ENCODE assay signal across 14 cellular contexts in genomic region chr3:156630081-156630772, GRCh38. TPM values are rescaled to one million over a fixed set of nuclear protein-coding genes. Genes with fewer than 3 reads are reported as not detected.
DNase-seq lines count a peak whose midpoint lies in the region; ATAC-seq, FAIRE-seq and TF ChIP-seq lines count a peak whose summit lies in the region.
"Had no signal": no experiment of that assay in that cellular context is flagged by ENCODE, and none has a peak within 500 bp of the region (broad histone marks: within the 10 kb centered on the region; RNA-seq: fewer than 3 reads in every experiment).

No MANE protein-coding gene starts in this region.

- TF ChIP-seq CTCF in WTC11 (IDR thresholded peaks at IDR 0.05) (no peak), neural progenitor cell (IDR thresholded peaks at IDR 0.05) (no peak), smooth muscle cell (IDR thresholded peaks at IDR 0.05; ENCODE audit: borderline replicate concordance, insufficient read depth, poor library complexity, severe bottlenecking) (no peak)

- H3K4me2 ChIP-seq in neural progenitor cell (no peak overlapping the region), smooth muscle cell (no peak overlapping the region)

- H3K9ac ChIP-seq in neural progenitor cell (no peak overlapping the region), smooth muscle cell (ENCODE audit: low read depth) (no peak overlapping the region)

- H3K27me3 Mint-ChIP-seq in WTC11 (ENCODE audit: low read depth) (no peaks in the 10 kb centered on the region), neural progenitor cell (ENCODE audit: insufficient read depth, low read depth) (peaks cover 2% of the 10 kb centered on the region)
- H3K27me3 Mint-ChIP-seq: stimulated activated naive CD8-positive, alpha-beta T cell treated with anti-CD3 and anti-CD28 coated beads, Interleukin-15, Interleukin-2, amounts not matched to agents 100 ng/mL and 50 ng/mL, for 24 hours had no signal

- peak; percentile 57 for DNase-seq in ELR (ENCODE audit: low read depth)
- peak; percentile 43 for DNase-seq in NCI-H1436 (lab: John Stamatoyannopoulos, UW)
- no peak for DNase-seq in WTC11 (ENCODE audit: low spot score)
- DNase-seq in neural progenitor cell (ENCODE audit: low spot score), result peak; percentile 19
- no peak for DNase-seq in activated T-cell treated with anti-CD3 and anti-CD28 coated beads, Interleukin-2, amount 50 U/mL, for 1 hour
- no peak for DNase-seq in T-helper 9 cell
- DNase-seq in smooth muscle cell (lab: John Stamatoyannopoulos, UW; ENCODE audit: unreplicated experiment), result no peak
- DNase-seq in small intestine, result no peak
- DNase-seq: CD4-positive, CD25-positive, alpha-beta regulatory T cell; KBM-7 had no signal

- FAIRE-seq in small intestine (lab: Jason Lieb, UNC), result no peak
- FAIRE-seq: endothelial cell of umbilical vein, GM12878 had no signal

- H3K27me3 ChIP-seq in neural progenitor cell, result no peaks in the 10 kb centered on the region
- no peaks in the 10 kb centered on the region for H3K27me3 ChIP-seq in smooth muscle cell (ENCODE audit: low read depth)
- no peaks in the 10 kb centered on the region for H3K27me3 ChIP-seq in small intestine (ENCODE audit: control insufficient read depth in 2 of 2, insufficient read depth in 2 of 2, low read length in 2 of 2)

- CTCF ChIA-PET in WTC11 (lab: Charles Lee), result interaction anchor here (1.0 to 1.4 kb wide), 2 partner anchors 43 to 45 kb away, joined by 3 to 4 read pairs; no protein-coding TSS in a partner anchor

- peak; percentile 85 for ATAC-seq in WTC11
- ATAC-seq: GM12878 had no signal

- POLR2A ChIA-PET in WTC11 (lab: Charles Lee), result no interaction called here

- no peaks in the 10 kb centered on the region for H3K79me2 ChIP-seq in neural progenitor cell (ENCODE audit: low read depth)
- H3K79me2 ChIP-seq in smooth muscle cell (ENCODE audit: low read depth), result no peaks in the 10 kb centered on the region

- H3K27ac Mint-ChIP-seq in WTC11 (no peak overlapping the region), neural progenitor cell (no peak overlapping the region)
- H3K27ac Mint-ChIP-seq: CD4-positive, CD25-positive, alpha-beta regulatory T cell; stimulated activated naive CD8-positive, alpha-beta T cell treated with anti-CD3 and anti-CD28 coated beads, Interleukin-15, Interleukin-2, amounts not matched to agents 100 ng/mL and 50 ng/mL, for 24 hours had no signal

- H3F3A ChIP-seq in neural progenitor cell (ENCODE audit: low read depth) (no peaks in the 10 kb centered on the region), smooth muscle cell (ENCODE audit: low read depth) (no peaks in the 10 kb centered on the region)

- H3K36me3 ChIP-seq in neural progenitor cell (no peaks in the 10 kb centered on the region), smooth muscle cell (ENCODE audit: low read depth) (no peaks in the 10 kb centered on the region), small intestine (ENCODE audit: control insufficient read depth in 2 of 2, insufficient read depth in 2 of 2, low read length in 2 of 2) (no peaks in the 10 kb centered on the region)

- no peaks in the 10 kb centered on the region for H3K9me3 ChIP-seq in neural progenitor cell (ENCODE audit: low read depth)
- no peaks in the 10 kb centered on the region for H3K9me3 ChIP-seq in smooth muscle cell (replicated peaks; ENCODE audit: low read depth)
- H3K9me3 ChIP-seq in small intestine (ENCODE audit: control insufficient read depth, low read depth), result no peaks in the 10 kb centered on the region

- H4K20me1 ChIP-seq in neural progenitor cell (ENCODE audit: low read depth) (no peaks in the 10 kb centered on the region), smooth muscle cell (ENCODE audit: low read depth) (no peaks in the 10 kb centered on the region)

- peaks cover 12% of the 10 kb centered on the region for H3K4me1 ChIP-seq in neural progenitor cell
- H3K4me1 ChIP-seq in smooth muscle cell (ENCODE audit: low read depth), result no peaks in the 10 kb centered on the region
- no peaks in the 10 kb centered on the region for H3K4me1 ChIP-seq in small intestine (ENCODE audit: control insufficient read depth in 2 of 2, insufficient read depth in 1 of 2, low read depth in 1 of 2, low read length in 1 of 2)

- H3K36me3 Mint-ChIP-seq in WTC11 (no peaks in the 10 kb centered on the region), neural progenitor cell (no peaks in the 10 kb centered on the region)
- H3K36me3 Mint-ChIP-seq: CD4-positive, CD25-positive, alpha-beta regulatory T cell had no signal

- H3K4me3 ChIP-seq in neural progenitor cell (no peak overlapping the region), smooth muscle cell (no peak overlapping the region), small intestine (ENCODE audit: low read depth in 1 of 2, low read length in 2 of 2) (no peak overlapping the region)
- H3K4me3 ChIP-seq: GM12878 had no signal

- H3K9me3 Mint-ChIP-seq in WTC11 (no peaks in the 10 kb centered on the region), neural progenitor cell (no peaks in the 10 kb centered on the region)
- H3K9me3 Mint-ChIP-seq: nephron; stimulated activated naive CD8-positive, alpha-beta T cell treated with anti-CD3 and anti-CD28 coated beads, Interleukin-15, Interleukin-2, amounts not matched to agents 100 ng/mL and 50 ng/mL, for 24 hours had no signal

- H3K4me3 Mint-ChIP-seq in WTC11, result no peak overlapping the region
- H3K4me3 Mint-ChIP-seq in neural progenitor cell, result no peak overlapping the region
- H3K4me3 Mint-ChIP-seq: CD4-positive, CD25-positive, alpha-beta regulatory T cell; nephron; stimulated activated naive CD8-positive, alpha-beta T cell treated with anti-CD3 and anti-CD28 coated beads, Interleukin-15, Interleukin-2, amounts not matched to agents 100 ng/mL and 50 ng/mL, for 24 hours had no signal

- H2AFZ ChIP-seq in neural progenitor cell (replicated peaks) (no peak overlapping the region), smooth muscle cell (ENCODE audit: low read depth) (no peak overlapping the region)

- H3K27ac ChIP-seq in neural progenitor cell (no peak overlapping the region), smooth muscle cell (ENCODE audit: low read depth) (no peak overlapping the region), small intestine (ENCODE audit: low read depth in 1 of 2, low read length in 1 of 2) (no peak overlapping the region)

- H3K4me1 Mint-ChIP-seq in WTC11 (peaks cover 32% of the 10 kb centered on the region), neural progenitor cell (peaks cover 4% of the 10 kb centered on the region)

TF ChIP-seq in WTC11, 78 proteins besides CTCF, POLR2A, EP300 and RAD21:
- TF ChIP-seq GTF2I (CRISPR knock-in tag; conservative IDR thresholded peaks at IDR 0.05) (no peak), CREB1 (CRISPR knock-in tag; IDR thresholded peaks at IDR 0.05) (no peak), AFF4 (CRISPR knock-in tag; IDR thresholded peaks at IDR 0.05; ENCODE audit: borderline replicate concordance) (no peak), FOXJ3 (CRISPR knock-in tag; IDR thresholded peaks at IDR 0.05; ENCODE audit: borderline replicate concordance) (no peak), CDX4 (CRISPR knock-in tag; IDR thresholded peaks at IDR 0.05; ENCODE audit: borderline replicate concordance) (no peak), ZNF423 (CRISPR knock-in tag; IDR thresholded peaks at IDR 0.05) (no peak), SMAD4 (CRISPR knock-in tag; IDR thresholded peaks at IDR 0.05) (no peak), IRF2 (CRISPR knock-in tag; IDR thresholded peaks at IDR 0.05; ENCODE audit: borderline replicate concordance, low read depth) (no peak)
- TF ChIP-seq, protein P1, sequence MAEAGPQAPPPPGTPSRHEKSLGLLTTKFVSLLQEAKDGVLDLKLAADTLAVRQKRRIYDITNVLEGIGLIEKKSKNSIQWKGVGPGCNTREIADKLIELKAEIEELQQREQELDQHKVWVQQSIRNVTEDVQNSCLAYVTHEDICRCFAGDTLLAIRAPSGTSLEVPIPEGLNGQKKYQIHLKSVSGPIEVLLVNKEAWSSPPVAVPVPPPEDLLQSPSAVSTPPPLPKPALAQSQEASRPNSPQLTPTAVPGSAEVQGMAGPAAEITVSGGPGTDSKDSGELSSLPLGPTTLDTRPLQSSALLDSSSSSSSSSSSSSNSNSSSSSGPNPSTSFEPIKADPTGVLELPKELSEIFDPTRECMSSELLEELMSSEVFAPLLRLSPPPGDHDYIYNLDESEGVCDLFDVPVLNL (CRISPR knock-in tag; IDR thresholded peaks at IDR 0.05; ENCODE audit: borderline replicate concordance, low read depth), result no peak

RNA-seq across cellular contexts. Expression of gene TIPARP, which starts 44.2 kb away (rescaled TPM):
- total RNA-seq in WTC11 (2021) (5.0 to 5.6 TPM (median 5.1 TPM) in 3 replicates), neural progenitor cell (ENCODE audit: low replicate concordance) (9.3 and 13.5 TPM in 2 replicates), smooth muscle cell (65.2 and 88.6 TPM in 2 replicates)
- polyA plus RNA-seq in smooth muscle cell (11.8 and 12.5 TPM in 2 replicates), small intestine (10 to 100 TPM in 2 of 3 donors, 1 to 10 TPM in 1; 8.5 to 18.1 (median 13.2) TPM)

Comparison
In these comparisons a context has a peak if more than half of its experiments do, and no peak if none do; other contexts are left out.
1. DNase-seq: peak in ELR (single experiment), NCI-H1436 (single experiment) and neural progenitor cell (single experiment); none in WTC11 (single experiment), activated T-cell treated with anti-CD3 and anti-CD28 coated beads, Interleukin-2, amount 50 U/mL, for 1 hour (single experiment), T-helper 9 cell (single experiment), smooth muscle cell (single experiment) and small intestine (single experiment).